1 cellular context compared by ENCODE assay signal in the genomic region with DNA sequence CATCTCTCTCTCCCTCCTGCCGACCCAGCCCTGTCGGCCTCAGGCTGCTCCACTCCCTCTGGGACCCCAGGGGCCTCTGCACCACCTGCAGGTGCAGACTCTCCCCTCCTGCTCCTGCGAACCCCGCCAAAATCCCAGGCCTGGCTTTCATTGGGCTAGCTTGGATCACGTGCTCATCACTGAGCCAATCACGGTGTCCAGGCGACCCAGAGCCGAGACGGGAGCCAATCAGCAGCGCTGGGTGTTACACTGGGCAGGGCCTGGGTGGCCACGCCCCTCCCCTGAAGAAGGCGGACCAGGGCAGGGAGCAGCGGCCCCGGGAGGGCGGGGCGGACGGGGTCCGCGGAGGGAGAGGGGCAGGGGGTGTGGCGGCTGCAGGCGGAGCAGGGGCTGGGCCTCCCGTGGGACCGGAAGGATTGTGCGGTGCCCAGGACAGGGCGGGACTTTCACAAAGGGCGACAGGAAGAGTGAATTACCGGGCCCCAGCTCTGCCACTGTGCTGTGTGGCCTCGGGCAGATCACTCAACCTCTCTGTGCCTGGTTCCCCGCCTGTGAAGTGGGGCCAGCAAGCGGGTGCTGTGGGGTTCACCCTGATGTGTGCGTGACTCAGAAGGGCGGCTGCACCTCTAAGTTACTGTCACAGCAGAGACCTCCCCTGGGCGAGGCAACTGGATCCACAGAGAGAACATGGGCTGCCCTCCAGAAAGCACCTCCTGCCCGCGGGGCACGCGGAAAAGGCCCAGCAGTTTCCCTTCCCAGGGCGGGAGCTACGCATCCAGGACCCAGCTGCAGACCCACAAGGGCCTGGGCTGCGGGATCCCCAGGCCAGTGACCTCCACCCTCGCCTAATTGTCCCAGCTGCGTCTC.
A peak's percentile ranks its signal among the peaks of the same experiment; 100 is the strongest.
TF ChIP-seq lines count a peak whose summit lies in the region.

No MANE protein-coding gene starts in this region.

TF ChIP-seq in K562, 482 proteins besides CTCF, POLR2A, EP300 and RAD21 (continued from another document):
- TF ChIP-seq ZBTB9 (CRISPR knock-in tag; IDR thresholded peaks at IDR 0.05) (no peak), POLR3A (IDR thresholded peaks at IDR 0.05; ENCODE audit: borderline replicate concordance, extremely low read depth, insufficient read depth, insufficient read length) (no peak), RBM25 (IDR thresholded peaks at IDR 0.05; ENCODE audit: low read depth, low read length, severe bottlenecking) (peak; percentile 20), MGA (IDR thresholded peaks at IDR 0.05) (peak; percentile 66), TOE1 (IDR thresholded peaks at IDR 0.05; ENCODE audit: borderline replicate concordance) (peak; percentile 60; the same call in 1 of the 2 replicates), TOE1 (CRISPR knock-in tag; IDR thresholded peaks at IDR 0.05; ENCODE audit: borderline replicate concordance, low read depth) (no peak), U2AF2 (optimal IDR thresholded peaks at IDR 0.05; ENCODE audit: low read depth, low read length) (no peak), FOXJ2 (tag; IDR thresholded peaks at IDR 0.05) (no peak), CBX3 (IDR thresholded peaks at IDR 0.05; ENCODE audit: borderline replicate concordance in 1 of 2, low read length in 2 of 2) (peak in 1 of 2 experiments; percentile 66; a peak in 2 of 3 replicates), TCFL5 (CRISPR knock-in tag; conservative IDR thresholded peaks at IDR 0.05) (no peak), ZFP36 (IDR thresholded peaks at IDR 0.05; ENCODE audit: low read depth, low read length, partially characterized antibody) (peak; percentile 58), ZNF75A (CRISPR knock-in tag; IDR thresholded peaks at IDR 0.05) (no peak), L3MBTL2 (IDR thresholded peaks at IDR 0.05) (peak; percentile 78), NFYB (IDR thresholded peaks at IDR 0.05; ENCODE audit: extremely low read depth, insufficient read length) (peak; percentile 88), ZBTB7A (IDR thresholded peaks at IDR 0.05; ENCODE audit: borderline replicate concordance, control insufficient read depth, low read depth, low read length) (no peak), CBFA2T2 (conservative IDR thresholded peaks at IDR 0.05) (peak; percentile 26; the same call in 1 of the 2 replicates)
- TF ChIP-seq, protein P1, sequence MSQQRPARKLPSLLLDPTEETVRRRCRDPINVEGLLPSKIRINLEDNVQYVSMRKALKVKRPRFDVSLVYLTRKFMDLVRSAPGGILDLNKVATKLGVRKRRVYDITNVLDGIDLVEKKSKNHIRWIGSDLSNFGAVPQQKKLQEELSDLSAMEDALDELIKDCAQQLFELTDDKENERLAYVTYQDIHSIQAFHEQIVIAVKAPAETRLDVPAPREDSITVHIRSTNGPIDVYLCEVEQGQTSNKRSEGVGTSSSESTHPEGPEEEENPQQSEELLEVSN (IDR thresholded peaks at IDR 0.05; ENCODE audit: borderline replicate concordance in 1 of 2, extremely low read depth in 1 of 2, insufficient read depth in 1 of 2, insufficient read length in 1 of 2, low read depth in 1 of 2, low read length in 1 of 2, poor library complexity in 1 of 2, severe bottlenecking in 1 of 2): peak in 1 of 2 experiments; percentile 78
- TF ChIP-seq, protein P2, sequence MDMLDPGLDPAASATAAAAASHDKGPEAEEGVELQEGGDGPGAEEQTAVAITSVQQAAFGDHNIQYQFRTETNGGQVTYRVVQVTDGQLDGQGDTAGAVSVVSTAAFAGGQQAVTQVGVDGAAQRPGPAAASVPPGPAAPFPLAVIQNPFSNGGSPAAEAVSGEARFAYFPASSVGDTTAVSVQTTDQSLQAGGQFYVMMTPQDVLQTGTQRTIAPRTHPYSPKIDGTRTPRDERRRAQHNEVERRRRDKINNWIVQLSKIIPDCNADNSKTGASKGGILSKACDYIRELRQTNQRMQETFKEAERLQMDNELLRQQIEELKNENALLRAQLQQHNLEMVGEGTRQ (CRISPR knock-in tag; IDR thresholded peaks at IDR 0.05): peak; percentile 89
